Comparison of ENCODE assay signal across 1 cellular context in genomic region chr15:93058128-93058527, GRCh38.
A peak's percentile ranks its signal among the peaks of the same experiment; 100 is the strongest.
TF ChIP-seq lines count a peak whose summit lies in the region.

No MANE protein-coding gene starts in this region.

TF ChIP-seq in HepG2, 621 proteins besides CTCF, POLR2A, EP300 and RAD21:
- TF ChIP-seq ARNTL (CRISPR knock-in tag; IDR thresholded peaks at IDR 0.05) (no peak), ZNF768 (CRISPR knock-in tag; IDR thresholded peaks at IDR 0.05) (peak; percentile 79)
